ENCODE assay signal across 1 cellular context in the genomic region with DNA sequence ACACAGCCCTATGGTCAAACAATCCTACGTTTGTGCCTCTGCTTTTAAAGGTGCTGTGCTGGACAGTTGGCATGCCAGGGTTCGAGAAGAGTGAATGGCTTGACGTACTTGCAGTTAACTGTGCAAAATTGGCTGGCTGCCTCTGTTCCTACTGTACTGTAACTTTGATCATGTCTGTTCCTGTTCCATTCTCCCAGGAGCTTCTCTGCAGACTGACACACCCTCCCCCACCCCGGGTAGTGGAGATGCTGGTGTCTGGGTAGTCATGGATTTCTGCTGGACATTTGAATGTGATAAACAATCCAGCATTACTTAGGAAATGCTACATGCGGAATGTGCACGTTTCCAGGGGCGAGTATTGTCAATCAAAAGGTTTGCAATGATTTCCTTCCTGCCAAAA.
TF ChIP-seq lines count a peak whose summit lies in the region.

No MANE protein-coding gene starts in this region.

TF ChIP-seq in K562, 482 proteins besides CTCF, POLR2A, EP300 and RAD21:
- no peak for TF ChIP-seq ZNF766 (CRISPR knock-in tag; conservative IDR thresholded peaks at IDR 0.05)
- TF ChIP-seq HDAC2 (IDR thresholded peaks at IDR 0.05) = no peak
- TF ChIP-seq TOE1 (IDR thresholded peaks at IDR 0.05; ENCODE audit: borderline replicate concordance) = no peak
- no peak for TF ChIP-seq TOE1 (CRISPR knock-in tag; IDR thresholded peaks at IDR 0.05; ENCODE audit: borderline replicate concordance, low read depth)
